Comparison of ENCODE assay signal across 19 cellular contexts in the genomic region with DNA sequence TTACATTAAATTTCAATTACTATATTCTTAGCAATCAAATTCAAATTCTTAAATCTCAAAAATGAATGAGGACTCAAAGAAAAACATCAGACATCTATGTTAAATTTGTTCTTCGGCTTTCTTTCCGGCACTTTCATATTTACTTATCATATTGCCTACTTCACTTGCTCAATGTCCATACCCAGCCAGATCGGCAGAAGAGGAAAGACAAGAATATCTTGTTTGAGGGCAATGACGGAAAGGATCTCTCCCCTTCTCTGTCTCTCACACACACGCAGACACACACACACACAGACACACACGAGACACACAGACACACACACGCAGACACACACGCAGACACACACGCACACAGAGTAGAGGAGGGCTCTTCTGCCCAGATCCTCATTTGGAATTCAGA. TPM values are rescaled to one million over a fixed set of nuclear protein-coding genes. Genes with fewer than 3 reads are reported as not detected.
DNase-seq lines count a peak whose midpoint lies in the region; ATAC-seq, FAIRE-seq and TF ChIP-seq lines count a peak whose summit lies in the region.
"Had no signal": no experiment of that assay in that cellular context is flagged by ENCODE, and none has a peak within 500 bp of the region (broad histone marks: within the 10 kb centered on the region; RNA-seq: fewer than 3 reads in every experiment).

No MANE protein-coding gene starts in this region.

- H3K9me3 Mint-ChIP-seq in progenitor cell of endocrine pancreas (ENCODE audit: low read depth) = no peaks in the 10 kb centered on the region
- H3K9me3 Mint-ChIP-seq: CD4-positive, alpha-beta T cell had no signal

- H3K27me3 Mint-ChIP-seq in progenitor cell of endocrine pancreas = no peaks in the 10 kb centered on the region
- H3K27me3 Mint-ChIP-seq: CD4-positive, alpha-beta T cell had no signal

- no peak for DNase-seq in GM12891 (ENCODE audit: insufficient read length, low spot score)
- peak; percentile 75 for DNase-seq in LNCaP clone FGC (ENCODE audit: low read depth)
- peak; percentile 66 for DNase-seq in epithelial cell of esophagus (ENCODE audit: low read depth)
- DNase-seq in progenitor cell of endocrine pancreas (ENCODE audit: low spot score, unreplicated experiment) = no peak
- no peak for DNase-seq in iPS-NIHi7 (ENCODE audit: extremely low spot score)
- no peak for DNase-seq in HPDE6-E6E7 (ENCODE audit: extremely low spot score)
- DNase-seq: CD4-positive, alpha-beta T cell; COR-L47; GOT3; MV-4-11; NCI-H1105 treated with DMSO at 0.1 percent for 48 hours; NCI-H2029 treated with DMSO at 0.1 percent for 48 hours; NCI-H226; NCI-H524 treated with DMSO at 0.1 percent for 48 hours; NCI-H82 had no signal

- no peaks in the 10 kb centered on the region for H3K36me3 Mint-ChIP-seq in progenitor cell of endocrine pancreas (ENCODE audit: insufficient read depth)

- no peak overlapping the region for H3K4me3 Mint-ChIP-seq in progenitor cell of endocrine pancreas (ENCODE audit: low read depth)
- H3K4me3 Mint-ChIP-seq: CD4-positive, alpha-beta T cell had no signal

- ATAC-seq in GM18868 (IDR thresholded peaks at IDR 0.05; ENCODE audit: unreplicated experiment) = no peak
- ATAC-seq: HCT116, SK-N-SH treated with all-trans-retinoic acid at 6 μM for 48 hours had no signal

- TF ChIP-seq CTCF in LNCaP clone FGC (IDR thresholded peaks at IDR 0.05; ENCODE audit: control insufficient read depth, extremely low read depth, insufficient read depth) (no peak), epithelial cell of esophagus (IDR thresholded peaks at IDR 0.05; ENCODE audit: insufficient read depth, low read depth, low read length, missing control alignments) (no peak), progenitor cell of endocrine pancreas (IDR thresholded peaks at IDR 0.05; ENCODE audit: unreplicated experiment) (no peak)

- no peaks in the 10 kb centered on the region for H3K4me1 Mint-ChIP-seq in progenitor cell of endocrine pancreas (ENCODE audit: low read depth)

- H3K4me3 ChIP-seq in LNCaP clone FGC (ENCODE audit: low read depth, low read length) (peak overlapping the region; percentile 10), epithelial cell of esophagus (ENCODE audit: low read length) (no peak overlapping the region)

- peak; percentile 54 for FAIRE-seq in GM12891 (lab: Jason Lieb, UNC)
- FAIRE-seq: GM12892 had no signal

- H3K27ac Mint-ChIP-seq in progenitor cell of endocrine pancreas = peak overlapping the region; percentile 3
- H3K27ac Mint-ChIP-seq: CD4-positive, alpha-beta T cell had no signal

- no peak for TF ChIP-seq POLR2A in GM12891 (IDR thresholded peaks at IDR 0.05; ENCODE audit: low read depth, low read length)

TF ChIP-seq in GM12891, 5 proteins besides CTCF, POLR2A, EP300 and RAD21:
- TF ChIP-seq PAX5 (IDR thresholded peaks at IDR 0.05; ENCODE audit: insufficient read depth, low read length, severe bottlenecking) = no peak
- TF ChIP-seq POU2F2 (IDR thresholded peaks at IDR 0.05; ENCODE audit: low read depth, low read length) = no peak
- TF ChIP-seq SPI1 (IDR thresholded peaks at IDR 0.05; ENCODE audit: low read depth, low read length) = no peak
- no peak for TF ChIP-seq TAF1 (IDR thresholded peaks at IDR 0.05; ENCODE audit: low read depth, low read length)
- TF ChIP-seq POLR2AphosphoS5 (IDR thresholded peaks at IDR 0.05; ENCODE audit: low read depth, low read length) = no peak
TF ChIP-seq in GM12891: peak in this region for 0.

RNA-seq across cellular contexts. Expression of gene IRF2, which starts 13.2 kb away (rescaled TPM):
- 53.8 TPM for polyA plus RNA-seq in GM12891 (2012; ENCODE audit: low read depth, missing spikeins)
- total RNA-seq in progenitor cell of endocrine pancreas = 14.3 and 19.1 TPM in 2 replicates

Comparison
In these comparisons a context has a peak if more than half of its experiments do, and no peak if none do; other contexts are left out.
1. DNase-seq: peak in LNCaP clone FGC (single experiment) and epithelial cell of esophagus (single experiment); none in GM12891 (single experiment), progenitor cell of endocrine pancreas (single experiment), iPS-NIHi7 (single experiment) and HPDE6-E6E7 (single experiment).